Comparison of ENCODE assay signal across 9 cellular contexts in the genomic region with DNA sequence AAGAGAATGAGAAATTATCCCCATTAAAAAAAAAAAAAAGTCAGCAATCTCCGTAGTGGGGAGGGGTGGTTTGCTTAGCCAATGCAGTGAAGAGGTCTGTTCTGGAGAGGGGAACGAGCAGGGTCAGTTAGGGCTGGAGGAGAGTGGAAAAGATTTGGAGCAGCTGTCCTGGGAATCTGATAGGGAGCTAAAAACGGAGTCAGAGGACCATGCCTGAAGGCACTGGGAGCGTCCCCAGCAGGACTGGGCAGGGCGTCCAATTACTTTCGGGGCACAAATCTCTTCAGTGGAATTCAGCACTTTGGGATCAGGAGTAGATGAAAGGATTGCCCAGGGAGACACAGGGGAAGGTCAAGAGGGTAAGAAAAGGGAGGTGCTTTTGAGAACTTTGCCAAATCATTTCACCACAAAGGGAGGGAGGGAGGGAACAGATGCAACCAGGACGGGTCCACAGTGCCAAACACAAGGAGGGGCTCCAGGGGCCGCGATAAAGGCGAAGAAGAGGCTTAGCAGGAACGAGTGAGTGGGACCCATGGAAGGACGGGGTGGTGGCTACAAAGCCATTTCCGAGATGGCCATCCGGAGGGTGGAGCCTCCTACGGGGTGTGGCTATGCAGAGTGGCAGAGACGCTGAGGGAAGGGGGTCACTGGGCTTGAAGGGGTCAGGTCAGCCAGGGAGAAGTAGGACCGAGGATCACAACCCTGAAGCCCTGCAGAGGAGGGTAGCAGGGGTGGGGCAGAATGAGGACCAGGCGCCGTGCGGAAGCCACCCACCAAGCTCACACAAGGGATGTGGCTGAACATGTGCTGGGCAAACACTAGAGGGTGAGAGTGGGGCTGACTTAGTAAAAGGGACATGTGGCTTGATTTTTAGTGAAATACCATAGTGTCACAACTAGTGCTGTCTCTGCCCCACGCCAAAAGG.
A peak's percentile ranks its signal among the peaks of the same experiment; 100 is the strongest.
DNase-seq lines count a peak whose midpoint lies in the region; ATAC-seq and TF ChIP-seq lines count a peak whose summit lies in the region.
"Had no signal": no experiment of that assay in that cellular context is flagged by ENCODE, and none has a peak within 500 bp of the region (broad histone marks: within the 10 kb centered on the region; RNA-seq: fewer than 3 reads in every experiment).

No MANE protein-coding gene starts in this region.

- intact Hi-C loops in HCT116 (cut with micrococcal nuclease): no loop called here

- DNase-seq in HCT116 (ENCODE audit: low read depth, low spot score) (no peak), WTC11 (ENCODE audit: low spot score) (peak; percentile 20), left lobe of liver (ENCODE audit: low spot score) (no peak), suprapubic skin (ENCODE audit: low spot score in 2 of 2) (peak in 1 of 2 donors; percentile 80), COLO668 (lab: John Stamatoyannopoulos, UW; ENCODE audit: unreplicated experiment) (no peak), glomerular visceral epithelial cell (ENCODE audit: extremely low spot score) (no peak)
- DNase-seq: activated CD4-positive, alpha-beta T cell treated with anti-CD3 and anti-CD28 coated beads for 48 hours; NCI-H748 treated with DMSO at 0.1 percent for 48 hours had no signal

- H3K36me3 ChIP-seq in HCT116 (ENCODE audit: control insufficient read depth in 1 of 2, insufficient read depth in 2 of 2, low read length in 2 of 2) (no peaks in the 10 kb centered on the region), suprapubic skin (no peaks in the 10 kb centered on the region)

- H4K20me1 ChIP-seq in HCT116 (ENCODE audit: insufficient read depth): no peaks in the 10 kb centered on the region

- no peak overlapping the region for H3K27ac Mint-ChIP-seq in WTC11

- no peaks in the 10 kb centered on the region for H3K9me2 ChIP-seq in HCT116 (ENCODE audit: insufficient read depth)

- TF ChIP-seq CTCF in HCT116 (IDR thresholded peaks at IDR 0.05 in 2 of 3, conservative IDR thresholded peaks at IDR 0.05 in 1 of 3; ENCODE audit: borderline replicate concordance in 1 of 3, insufficient read depth in 1 of 3, low read depth in 2 of 3, low read length in 2 of 3): peak in 2 of 3 experiments; percentile 25 to 35; a peak in 2 of 6 replicates
- no peak for TF ChIP-seq CTCF in WTC11 (IDR thresholded peaks at IDR 0.05)
- TF ChIP-seq CTCF in suprapubic skin (IDR thresholded peaks at IDR 0.05): no peak

- H3K4me2 ChIP-seq in HCT116 (ENCODE audit: low read length): no peak overlapping the region

- H3K27me3 ChIP-seq in HCT116 (ENCODE audit: insufficient read depth, low read length) (no peaks in the 10 kb centered on the region), suprapubic skin (no peaks in the 10 kb centered on the region)

- H3K9me3 Mint-ChIP-seq in WTC11: no peaks in the 10 kb centered on the region

- RAD21 ChIA-PET in HCT116 (lab: Charles Lee; ENCODE audit: low non-redundant PET in 1 of 2, low total read pairs in 2 of 2, uncharacterized antibody in 2 of 2, unreplicated experiment in 2 of 2): no interaction called here

- ATAC-seq in HCT116: peak; percentile 77
- ATAC-seq in WTC11: peak; percentile 83
- peak; percentile 56 for ATAC-seq in left lobe of liver
- ATAC-seq in GM21737 (IDR thresholded peaks at IDR 0.05; ENCODE audit: unreplicated experiment): no peak

- 37% methylated on average over 21 of the region's 21 CpGs for WGBS in suprapubic skin

- peaks cover 0 to 7% of the 10 kb centered on the region in 2 experiments; a peak in 1 of 4 replicates for H3K4me1 ChIP-seq in HCT116 (ENCODE audit: control insufficient read depth in 1 of 2, insufficient read depth in 2 of 2, low read length in 2 of 2)
- H3K4me1 ChIP-seq in suprapubic skin: peaks cover 36% of the 10 kb centered on the region

- H3K4me1 Mint-ChIP-seq in WTC11: peaks cover 8% of the 10 kb centered on the region

- H3K4me3 ChIP-seq in HCT116 (replicated peaks in 1 of 2; ENCODE audit: low read depth in 1 of 2, low read length in 2 of 2) (no peak overlapping the region), suprapubic skin (peak overlapping the region; percentile 22)

- CTCF ChIA-PET in HCT116 (lab: Charles Lee): no interaction called here
- CTCF ChIA-PET in WTC11 (lab: Charles Lee): no interaction called here

- H2AFZ ChIP-seq in HCT116 (ENCODE audit: low read depth, low read length, poor library complexity, severe bottlenecking): peak overlapping the region; percentile 41

- no peaks in the 10 kb centered on the region for H3K36me3 Mint-ChIP-seq in WTC11

- H3K9me3 ChIP-seq in HCT116 (ENCODE audit: control insufficient read depth in 1 of 2, insufficient read depth in 1 of 2, low read depth in 1 of 2, low read length in 2 of 2): no peaks in the 10 kb centered on the region
- no peaks in the 10 kb centered on the region for H3K9me3 ChIP-seq in suprapubic skin

- H3K9ac ChIP-seq in HCT116 (ENCODE audit: low read length): no peak overlapping the region

- TF ChIP-seq POLR2A in HCT116 (IDR thresholded peaks at IDR 0.05; ENCODE audit: borderline replicate concordance, extremely low read depth, insufficient read depth, insufficient read length) (no peak), suprapubic skin (IDR thresholded peaks at IDR 0.05) (no peak)

- no peaks in the 10 kb centered on the region; the same call in 1 of the 2 replicates for H3K27me3 Mint-ChIP-seq in WTC11 (ENCODE audit: low read depth)

- TF ChIP-seq EP300 in suprapubic skin (IDR thresholded peaks at IDR 0.05): no peak

- H3K27ac ChIP-seq in HCT116 (ENCODE audit: low read depth, low read length): no peak overlapping the region
- H3K27ac ChIP-seq in suprapubic skin: peak overlapping the region; percentile 15

- no peaks in the 10 kb centered on the region for H3K79me2 ChIP-seq in HCT116 (ENCODE audit: insufficient read depth, low read length)

- POLR2A ChIA-PET in HCT116 (lab: Charles Lee): interaction anchor here (1.0 kb wide), 1 partner anchor 207 kb away, joined by 3 read pairs; no protein-coding TSS in a partner anchor
- POLR2A ChIA-PET in WTC11 (lab: Charles Lee): no interaction called here

- BruUV-seq in HCT116 (replicated peaks; lab: Mats Ljungman, UMichigan): no TSS peak

- TF ChIP-seq RAD21 in HCT116 (IDR thresholded peaks at IDR 0.05; ENCODE audit: low read depth): peak; percentile 47

- H3K4me3 Mint-ChIP-seq in WTC11: no peak overlapping the region

TF ChIP-seq in HCT116, 20 proteins besides CTCF, POLR2A, EP300 and RAD21 (continues in another document):
- TF ChIP-seq, protein P1, sequence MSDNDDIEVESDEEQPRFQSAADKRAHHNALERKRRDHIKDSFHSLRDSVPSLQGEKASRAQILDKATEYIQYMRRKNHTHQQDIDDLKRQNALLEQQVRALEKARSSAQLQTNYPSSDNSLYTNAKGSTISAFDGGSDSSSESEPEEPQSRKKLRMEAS (IDR thresholded peaks at IDR 0.05): no peak
- TF ChIP-seq EGR1 (IDR thresholded peaks at IDR 0.05; ENCODE audit: low read depth) (no peak), FOSL1 (IDR thresholded peaks at IDR 0.05; ENCODE audit: low read depth) (no peak), CBX3 (IDR thresholded peaks at IDR 0.05; ENCODE audit: low read depth) (no peak)
- TF ChIP-seq, protein P2, sequence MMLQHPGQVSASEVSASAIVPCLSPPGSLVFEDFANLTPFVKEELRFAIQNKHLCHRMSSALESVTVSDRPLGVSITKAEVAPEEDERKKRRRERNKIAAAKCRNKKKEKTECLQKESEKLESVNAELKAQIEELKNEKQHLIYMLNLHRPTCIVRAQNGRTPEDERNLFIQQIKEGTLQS (IDR thresholded peaks at IDR 0.05): no peak
- TF ChIP-seq, protein P3, sequence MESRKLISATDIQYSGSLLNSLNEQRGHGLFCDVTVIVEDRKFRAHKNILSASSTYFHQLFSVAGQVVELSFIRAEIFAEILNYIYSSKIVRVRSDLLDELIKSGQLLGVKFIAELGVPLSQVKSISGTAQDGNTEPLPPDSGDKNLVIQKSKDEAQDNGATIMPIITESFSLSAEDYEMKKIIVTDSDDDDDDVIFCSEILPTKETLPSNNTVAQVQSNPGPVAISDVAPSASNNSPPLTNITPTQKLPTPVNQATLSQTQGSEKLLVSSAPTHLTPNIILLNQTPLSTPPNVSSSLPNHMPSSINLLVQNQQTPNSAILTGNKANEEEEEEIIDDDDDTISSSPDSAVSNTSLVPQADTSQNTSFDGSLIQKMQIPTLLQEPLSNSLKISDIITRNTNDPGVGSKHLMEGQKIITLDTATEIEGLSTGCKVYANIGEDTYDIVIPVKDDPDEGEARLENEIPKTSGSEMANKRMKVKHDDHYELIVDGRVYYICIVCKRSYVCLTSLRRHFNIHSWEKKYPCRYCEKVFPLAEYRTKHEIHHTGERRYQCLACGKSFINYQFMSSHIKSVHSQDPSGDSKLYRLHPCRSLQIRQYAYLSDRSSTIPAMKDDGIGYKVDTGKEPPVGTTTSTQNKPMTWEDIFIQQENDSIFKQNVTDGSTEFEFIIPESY (IDR thresholded peaks at IDR 0.05; ENCODE audit: extremely low read depth, insufficient replicate concordance, low read length): no peak

TF ChIP-seq in WTC11, 78 proteins besides CTCF, POLR2A, EP300 and RAD21:
- TF ChIP-seq FOXK1 (CRISPR knock-in tag; IDR thresholded peaks at IDR 0.05): no peak

Comparison
In these comparisons a context has a peak if more than half of its experiments do, and no peak if none do; other contexts are left out.
1. CTCF ChIP-seq: peak in HCT116 (2 of 3); none in WTC11 (single experiment) and suprapubic skin (0 of 2).